8 cellular contexts compared by ENCODE assay signal in genomic region chr5:7878381-7878873, GRCh38. TPM values are rescaled to one million over a fixed set of nuclear protein-coding genes. Genes with fewer than 3 reads are reported as not detected.
DNase-seq lines count a peak whose midpoint lies in the region; ATAC-seq lines count a peak whose summit lies in the region.

No MANE protein-coding gene starts in this region.

- H3K4me1 ChIP-seq in naive thymus-derived CD4-positive, alpha-beta T cell (ENCODE audit: control insufficient read depth in 2 of 2, insufficient read depth in 2 of 2, low read length in 2 of 2), result peaks cover 5 to 6% of the 10 kb centered on the region in 2 donors

- H3K4me1 Mint-ChIP-seq in activated CD4-positive, alpha-beta memory T cell treated with anti-CD3 and anti-CD28 coated beads for 36 hours (ENCODE audit: low read depth), result peaks cover 59% of the 10 kb centered on the region
- peaks cover 54% of the 10 kb centered on the region for H3K4me1 Mint-ChIP-seq in activated CD4-positive, alpha-beta memory T cell treated with anti-CD3 and anti-CD28 coated beads, Interleukin-2, amount 10 ng/mL, durations not matched to agents 7 days and 5 days
- H3K4me1 Mint-ChIP-seq in naive thymus-derived CD4-positive, alpha-beta T cell, result peaks cover 14 to 61% (median 39%) of the 10 kb centered on the region in 7 donors

- H3K9me3 ChIP-seq in naive thymus-derived CD4-positive, alpha-beta T cell (ENCODE audit: control insufficient read depth in 2 of 3, low read length in 3 of 3), result no peaks in the 10 kb centered on the region

- no peaks in the 10 kb centered on the region for H3K27me3 ChIP-seq in naive thymus-derived CD4-positive, alpha-beta T cell (ENCODE audit: control insufficient read depth in 2 of 2, insufficient read depth in 2 of 2, low read length in 2 of 2)

- H3K4me3 Mint-ChIP-seq in activated CD4-positive, alpha-beta memory T cell treated with anti-CD3 and anti-CD28 coated beads for 36 hours, result no peak overlapping the region
- H3K4me3 Mint-ChIP-seq in activated CD4-positive, alpha-beta memory T cell treated with anti-CD3 and anti-CD28 coated beads, Interleukin-2, amount 10 ng/mL, durations not matched to agents 7 days and 5 days, result no peak overlapping the region
- no peak overlapping the region for H3K4me3 Mint-ChIP-seq in naive thymus-derived CD4-positive, alpha-beta T cell

- CTCF ChIA-PET in activated CD4-positive, alpha-beta memory T cell treated with anti-CD3 and anti-CD28 coated beads for 36 hours (lab: Charles Lee), result interaction anchor here (1.2 to 2.9 kb wide), 2 partner anchors 8 kb away, joined by 4 to 19 read pairs; no protein-coding TSS in a partner anchor
- CTCF ChIA-PET in activated CD4-positive, alpha-beta memory T cell treated with anti-CD3 and anti-CD28 coated beads, Interleukin-2, amount 10 ng/mL, durations not matched to agents 7 days and 5 days (lab: Charles Lee), result interaction anchor here (0.9 to 8.4 kb wide), 3 partner anchors 9 to 21 kb away, joined by 4 to 83 read pairs (median 6); partner anchors contain the start of genes FASTKD3 and MTRR
- CTCF ChIA-PET in naive thymus-derived CD4-positive, alpha-beta T cell (lab: Charles Lee), result no interaction called here

- no peaks in the 10 kb centered on the region for H3K27me3 Mint-ChIP-seq in activated CD4-positive, alpha-beta memory T cell treated with anti-CD3 and anti-CD28 coated beads for 36 hours
- H3K27me3 Mint-ChIP-seq in activated CD4-positive, alpha-beta memory T cell treated with anti-CD3 and anti-CD28 coated beads, Interleukin-2, amount 10 ng/mL, durations not matched to agents 7 days and 5 days, result no peaks in the 10 kb centered on the region
- H3K27me3 Mint-ChIP-seq in naive thymus-derived CD4-positive, alpha-beta T cell, result no peaks in the 10 kb centered on the region

- peak; percentile 91 for ATAC-seq in HG02970 (IDR thresholded peaks at IDR 0.05; ENCODE audit: low FRiP score, unreplicated experiment)
- peak; percentile 79 for ATAC-seq in naive thymus-derived CD4-positive, alpha-beta T cell

- POLR2A ChIA-PET in activated CD4-positive, alpha-beta memory T cell treated with anti-CD3 and anti-CD28 coated beads for 36 hours (lab: Charles Lee), result interaction anchor here (0.9 to 1.8 kb wide), 4 partner anchors 9 to 18 kb away, joined by 3 to 5 read pairs (median 4); partner anchors contain the start of genes FASTKD3 and MTRR
- POLR2A ChIA-PET in activated CD4-positive, alpha-beta memory T cell treated with anti-CD3 and anti-CD28 coated beads, Interleukin-2, amount 10 ng/mL, durations not matched to agents 7 days and 5 days (lab: Charles Lee), result interaction anchor here (5.0 kb wide), 1 partner anchor 10 kb away, joined by 16 read pairs; the partner anchor contains the start of genes FASTKD3 and MTRR
- POLR2A ChIA-PET in naive thymus-derived CD4-positive, alpha-beta T cell (lab: Charles Lee), result no interaction called here

- intact Hi-C loops in activated CD4-positive, alpha-beta memory T cell treated with anti-CD3 and anti-CD28 coated beads for 36 hours (cut with micrococcal nuclease), result loop anchor here (1.0 to 10.0 kb wide), 5 partner anchors 9 to 1384 kb away; partner anchors contain the start of genes FASTKD3 and MTRR
- intact Hi-C loops in naive thymus-derived CD4-positive, alpha-beta T cell (cut with micrococcal nuclease), result no loop called here

- DNase-seq in activated CD4-positive, alpha-beta memory T cell treated with anti-CD3 and anti-CD28 coated beads for 36 hours, result peak; percentile 33
- DNase-seq in activated CD4-positive, alpha-beta memory T cell treated with anti-CD3 and anti-CD28 coated beads, Interleukin-2, amount 10 ng/mL, durations not matched to agents 7 days and 5 days, result no peak
- peak; percentile 68 for DNase-seq in SKM-1 (lab: John Stamatoyannopoulos, UW; ENCODE audit: unreplicated experiment)
- no peak for DNase-seq in naive thymus-derived CD4-positive, alpha-beta T cell
- DNase-seq in NCI-H1048 (lab: John Stamatoyannopoulos, UW), result no peak
- DNase-seq in KG1 (lab: John Stamatoyannopoulos, UW), result no peak
- DNase-seq in iPS-NIHi11 (ENCODE audit: low spot score), result no peak

- H3K36me3 ChIP-seq in naive thymus-derived CD4-positive, alpha-beta T cell (ENCODE audit: control insufficient read depth in 2 of 3, insufficient read depth in 3 of 3, low read length in 3 of 3), result peaks cover 14 to 73% (median 26%) of the 10 kb centered on the region in 3 experiments

- no peak overlapping the region for H3K27ac ChIP-seq in naive thymus-derived CD4-positive, alpha-beta T cell (ENCODE audit: low read depth, low read length)

- no peak overlapping the region for H3K27ac Mint-ChIP-seq in activated CD4-positive, alpha-beta memory T cell treated with anti-CD3 and anti-CD28 coated beads for 36 hours
- H3K27ac Mint-ChIP-seq in activated CD4-positive, alpha-beta memory T cell treated with anti-CD3 and anti-CD28 coated beads, Interleukin-2, amount 10 ng/mL, durations not matched to agents 7 days and 5 days, result no peak overlapping the region
- peak overlapping the region in 2 of 9 donors; percentile 19 to 47 for H3K27ac Mint-ChIP-seq in naive thymus-derived CD4-positive, alpha-beta T cell

- peaks cover 65% of the 10 kb centered on the region for H3K36me3 Mint-ChIP-seq in activated CD4-positive, alpha-beta memory T cell treated with anti-CD3 and anti-CD28 coated beads for 36 hours
- H3K36me3 Mint-ChIP-seq in activated CD4-positive, alpha-beta memory T cell treated with anti-CD3 and anti-CD28 coated beads, Interleukin-2, amount 10 ng/mL, durations not matched to agents 7 days and 5 days (ENCODE audit: low read depth), result peaks cover 82% of the 10 kb centered on the region
- peaks cover 11 to 55% (median 35%) of the 10 kb centered on the region in 5 donors for H3K36me3 Mint-ChIP-seq in naive thymus-derived CD4-positive, alpha-beta T cell

- H3K4me3 ChIP-seq in naive thymus-derived CD4-positive, alpha-beta T cell (ENCODE audit: low read length), result no peak overlapping the region

- no peaks in the 10 kb centered on the region for H3K9me3 Mint-ChIP-seq in activated CD4-positive, alpha-beta memory T cell treated with anti-CD3 and anti-CD28 coated beads for 36 hours
- no peaks in the 10 kb centered on the region for H3K9me3 Mint-ChIP-seq in activated CD4-positive, alpha-beta memory T cell treated with anti-CD3 and anti-CD28 coated beads, Interleukin-2, amount 10 ng/mL, durations not matched to agents 7 days and 5 days
- no peaks in the 10 kb centered on the region for H3K9me3 Mint-ChIP-seq in naive thymus-derived CD4-positive, alpha-beta T cell

RNA-seq across cellular contexts. Expression of gene MTRR, which starts 9.5 kb away (rescaled TPM):
- 10 to 100 TPM; 45.2 to 47.1 TPM for total RNA-seq in activated CD4-positive, alpha-beta memory T cell treated with anti-CD3 and anti-CD28 coated beads for 36 hours
- 10 to 100 TPM; 58.4 to 65.3 TPM for total RNA-seq in activated CD4-positive, alpha-beta memory T cell treated with anti-CD3 and anti-CD28 coated beads, Interleukin-2, amount 10 ng/mL, durations not matched to agents 7 days and 5 days
- total RNA-seq in naive thymus-derived CD4-positive, alpha-beta T cell, result 10 to 100 TPM; 65.7 to 83.2 (median 70.2) TPM
- polyA plus RNA-seq in naive thymus-derived CD4-positive, alpha-beta T cell, result 10 to 100 TPM; 35.5 to 36.0 TPM

RNA-seq across cellular contexts. Expression of gene FASTKD3, which starts 9.6 kb away (rescaled TPM):
- total RNA-seq in activated CD4-positive, alpha-beta memory T cell treated with anti-CD3 and anti-CD28 coated beads for 36 hours, result 1 to 10 TPM; 6.9 to 7.5 TPM
- 10 to 100 TPM; 12.5 to 13.4 TPM for total RNA-seq in activated CD4-positive, alpha-beta memory T cell treated with anti-CD3 and anti-CD28 coated beads, Interleukin-2, amount 10 ng/mL, durations not matched to agents 7 days and 5 days
- 10 to 100 TPM in 2 of 5 experiments, 1 to 10 TPM in 3; 4.2 to 15.3 (median 10.0) TPM for total RNA-seq in naive thymus-derived CD4-positive, alpha-beta T cell
- 10 to 100 TPM; 10.0 to 11.3 TPM for polyA plus RNA-seq in naive thymus-derived CD4-positive, alpha-beta T cell

RNA-seq across cellular contexts. Expression of gene CFAP90, which starts 27.5 kb away (rescaled TPM):
- total RNA-seq in activated CD4-positive, alpha-beta memory T cell treated with anti-CD3 and anti-CD28 coated beads for 36 hours, result not detected
- not detected for total RNA-seq in activated CD4-positive, alpha-beta memory T cell treated with anti-CD3 and anti-CD28 coated beads, Interleukin-2, amount 10 ng/mL, durations not matched to agents 7 days and 5 days
- not detected for total RNA-seq in naive thymus-derived CD4-positive, alpha-beta T cell
- under 1 TPM in 1 of 2 donors, not detected in 1; 0.07 TPM for polyA plus RNA-seq in naive thymus-derived CD4-positive, alpha-beta T cell

Comparison
In these comparisons a context has a peak if more than half of its experiments do, and no peak if none do; other contexts are left out.
1. DNase-seq: peak in activated CD4-positive, alpha-beta memory T cell treated with anti-CD3 and anti-CD28 coated beads for 36 hours (single experiment) and SKM-1 (single experiment); none in activated CD4-positive, alpha-beta memory T cell treated with anti-CD3 and anti-CD28 coated beads, Interleukin-2, amount 10 ng/mL, durations not matched to agents 7 days and 5 days (single experiment), naive thymus-derived CD4-positive, alpha-beta T cell (0 of 9), NCI-H1048 (single experiment), KG1 (single experiment) and iPS-NIHi11 (single experiment).